Comparison of ENCODE assay signal across 30 cellular contexts in genomic region chr18:10149768-10150556, GRCh38.
"Had no signal": no experiment of that assay in that cellular context is flagged by ENCODE, and none has a peak within 500 bp of the region (broad histone marks: within the 10 kb centered on the region; RNA-seq: fewer than 3 reads in every experiment).

No MANE protein-coding gene starts in this region.

- H3K36me3 ChIP-seq: ascending aorta, breast epithelium, cardiac muscle cell, esophagus squamous epithelium, gastroesophageal sphincter had no signal

- H3K4me1 ChIP-seq: ascending aorta, breast epithelium, esophagus squamous epithelium had no signal

- ATAC-seq: activated CD4-positive, alpha-beta T cell treated with anti-CD3 and anti-CD28 coated beads for 36 hours; activated CD8-positive, alpha-beta memory T cell treated with anti-CD3 and anti-CD28 coated beads, Interleukin-2, amount 10 ng/mL, durations not matched to agents 7 days and 5 days; activated CD8-positive, alpha-beta T cell treated with anti-CD3 and anti-CD28 coated beads, Interleukin-2, amount 10 ng/mL, durations not matched to agents 7 days and 5 days; activated naive CD4-positive, alpha-beta T cell treated with anti-CD3 and anti-CD28 coated beads, Interleukin-2, amount 50 U/mL, for 72 hours; gastroesophageal sphincter had no signal

- H3K4me1 Mint-ChIP-seq: activated CD4-positive, alpha-beta T cell treated with anti-CD3 and anti-CD28 coated beads for 36 hours; activated CD4-positive, alpha-beta T cell treated with anti-CD3 and anti-CD28 coated beads, Interleukin-2, amount 10 ng/mL, durations not matched to agents 24 days and 14 days; activated CD8-positive, alpha-beta memory T cell treated with anti-CD3 and anti-CD28 coated beads, Interleukin-2, amount 10 ng/mL, durations not matched to agents 7 days and 5 days; activated naive CD4-positive, alpha-beta T cell treated with anti-CD3 and anti-CD28 coated beads, Interleukin-2, amount 10 ng/mL, durations not matched to agents 7 days and 5 days; activated naive CD8-positive, alpha-beta T cell treated with anti-CD3 and anti-CD28 coated beads, Interleukin-2, amount 10 ng/mL, durations not matched to agents 7 days and 5 days; brain had no signal

- DNase-seq: activated CD4-positive, alpha-beta memory T cell treated with anti-CD3 and anti-CD28 coated beads for 36 hours; activated CD4-positive, alpha-beta T cell treated with anti-CD3 and anti-CD28 coated beads for 36 hours; activated CD4-positive, alpha-beta T cell treated with anti-CD3 and anti-CD28 coated beads, Interleukin-2, amount 10 ng/mL, durations not matched to agents 24 days and 14 days; activated CD4-positive, CD25-positive, alpha-beta regulatory T cell; activated CD4-positive, CD25-positive, alpha-beta regulatory T cell treated with anti-CD3 and anti-CD28 coated beads, Interleukin-2, amount 50 U/mL, for 72 hours; activated CD8-positive, alpha-beta memory T cell treated with anti-CD3 and anti-CD28 coated beads, Interleukin-2, amount 10 ng/mL, durations not matched to agents 7 days and 5 days; activated CD8-positive, alpha-beta memory T cell treated with anti-CD3 and anti-CD28 coated beads, Interleukin-2, amount 50 U/mL, for 4 hours; activated CD8-positive, alpha-beta T cell treated with anti-CD3 and anti-CD28 coated beads, Interleukin-2, amount 10 ng/mL, durations not matched to agents 7 days and 5 days; activated gamma-delta T cell; activated naive CD4-positive, alpha-beta T cell; activated naive CD4-positive, alpha-beta T cell treated with anti-CD3 and anti-CD28 coated beads, Interleukin-2, amount 10 ng/mL, durations not matched to agents 7 days and 5 days; activated naive CD8-positive, alpha-beta T cell treated with anti-CD3 and anti-CD28 coated beads, Interleukin-2, amount 10 ng/mL, durations not matched to agents 7 days and 5 days; activated T-cell treated with anti-CD3 and anti-CD28 coated beads, Interleukin-2, amount 50 U/mL, for 1 hour; activated T-cell treated with anti-CD3 and anti-CD28 coated beads, Interleukin-2, amount 50 U/mL, for 48 hours; central memory CD4-positive, alpha-beta T cell; cerebellar nuclear complex; dermis blood vessel endothelial cell; effector CD4-positive, alpha-beta T cell; esophagus squamous epithelium; foreskin melanocyte; T-helper 2 cell had no signal

- H3K27ac ChIP-seq: ascending aorta, breast epithelium, cardiac muscle cell, coronary artery, epithelial cell of prostate, esophagus squamous epithelium, gastroesophageal sphincter had no signal

- H3K27ac Mint-ChIP-seq: activated CD4-positive, alpha-beta memory T cell treated with anti-CD3 and anti-CD28 coated beads for 36 hours; activated CD4-positive, alpha-beta T cell treated with anti-CD3 and anti-CD28 coated beads for 36 hours; activated CD4-positive, alpha-beta T cell treated with anti-CD3 and anti-CD28 coated beads, Interleukin-2, amount 10 ng/mL, durations not matched to agents 24 days and 14 days; activated CD8-positive, alpha-beta memory T cell treated with anti-CD3 and anti-CD28 coated beads, Interleukin-2, amount 10 ng/mL, durations not matched to agents 7 days and 5 days; activated CD8-positive, alpha-beta T cell treated with anti-CD3 and anti-CD28 coated beads, Interleukin-2, amount 10 ng/mL, durations not matched to agents 7 days and 5 days; activated naive CD4-positive, alpha-beta T cell treated with anti-CD3 and anti-CD28 coated beads, Interleukin-2, amount 10 ng/mL, durations not matched to agents 7 days and 5 days; activated naive CD4-positive, alpha-beta T cell treated with anti-CD3 and anti-CD28 coated beads, Interleukin-2, amount 50 U/mL, for 72 hours; activated naive CD8-positive, alpha-beta T cell treated with anti-CD3 and anti-CD28 coated beads, Interleukin-2, amount 10 ng/mL, durations not matched to agents 7 days and 5 days; activated T-helper 1 cell treated with anti-CD3 and anti-CD28 coated beads, Interleukin-12 subunit alpha, Interleukin-12 subunit beta, Interleukin-2, Interleukin-4 antibody, amounts not matched to agents 30 ng/mL and 10 ng/mL and 1 ng/mL, durations not matched to agents 14 hours and 24 hours and 36 hours; brain had no signal

- H3K4me3 ChIP-seq: ascending aorta, breast epithelium, cardiac muscle cell, coronary artery, esophagus squamous epithelium, gastroesophageal sphincter had no signal

- H3K27me3 Mint-ChIP-seq: activated CD4-positive, alpha-beta memory T cell treated with anti-CD3 and anti-CD28 coated beads for 36 hours; activated CD4-positive, alpha-beta T cell treated with anti-CD3 and anti-CD28 coated beads for 36 hours; activated CD4-positive, alpha-beta T cell treated with anti-CD3 and anti-CD28 coated beads, Interleukin-2, amount 10 ng/mL, durations not matched to agents 24 days and 14 days; activated CD8-positive, alpha-beta memory T cell treated with anti-CD3 and anti-CD28 coated beads, Interleukin-2, amount 10 ng/mL, durations not matched to agents 7 days and 5 days; activated naive CD4-positive, alpha-beta T cell treated with anti-CD3 and anti-CD28 coated beads, Interleukin-2, amount 10 ng/mL, durations not matched to agents 7 days and 5 days; activated naive CD8-positive, alpha-beta T cell treated with anti-CD3 and anti-CD28 coated beads, Interleukin-2, amount 10 ng/mL, durations not matched to agents 7 days and 5 days; brain had no signal

- H3K36me3 Mint-ChIP-seq: activated CD4-positive, alpha-beta memory T cell treated with anti-CD3 and anti-CD28 coated beads for 36 hours; activated CD8-positive, alpha-beta memory T cell treated with anti-CD3 and anti-CD28 coated beads, Interleukin-2, amount 10 ng/mL, durations not matched to agents 7 days and 5 days; activated naive CD4-positive, alpha-beta T cell treated with anti-CD3 and anti-CD28 coated beads, Interleukin-2, amount 10 ng/mL, durations not matched to agents 7 days and 5 days; activated naive CD4-positive, alpha-beta T cell treated with anti-CD3 and anti-CD28 coated beads, Interleukin-2, amount 50 U/mL, for 72 hours; activated naive CD8-positive, alpha-beta T cell treated with anti-CD3 and anti-CD28 coated beads, Interleukin-2, amount 10 ng/mL, durations not matched to agents 7 days and 5 days; brain had no signal

- H3K9me3 ChIP-seq: ascending aorta, breast epithelium, esophagus squamous epithelium, gastroesophageal sphincter had no signal

- H3K4me3 Mint-ChIP-seq: activated CD4-positive, alpha-beta memory T cell treated with anti-CD3 and anti-CD28 coated beads for 36 hours; activated CD4-positive, alpha-beta T cell treated with anti-CD3 and anti-CD28 coated beads for 36 hours; activated CD4-positive, alpha-beta T cell treated with anti-CD3 and anti-CD28 coated beads, Interleukin-2, amount 10 ng/mL, durations not matched to agents 24 days and 14 days; activated CD8-positive, alpha-beta memory T cell treated with anti-CD3 and anti-CD28 coated beads, Interleukin-2, amount 10 ng/mL, durations not matched to agents 7 days and 5 days; activated CD8-positive, alpha-beta T cell treated with anti-CD3 and anti-CD28 coated beads, Interleukin-2, amount 10 ng/mL, durations not matched to agents 7 days and 5 days; activated naive CD4-positive, alpha-beta T cell treated with anti-CD3 and anti-CD28 coated beads, Interleukin-2, amount 10 ng/mL, durations not matched to agents 7 days and 5 days; activated naive CD8-positive, alpha-beta T cell treated with anti-CD3 and anti-CD28 coated beads, Interleukin-2, amount 10 ng/mL, durations not matched to agents 7 days and 5 days; activated T-helper 1 cell treated with anti-CD3 and anti-CD28 coated beads, Interleukin-12 subunit alpha, Interleukin-12 subunit beta, Interleukin-2, Interleukin-4 antibody, amounts not matched to agents 30 ng/mL and 10 ng/mL and 1 ng/mL, durations not matched to agents 14 hours and 24 hours and 36 hours; brain had no signal

- H3K27me3 ChIP-seq: ascending aorta, breast epithelium, cardiac muscle cell, esophagus squamous epithelium, gastroesophageal sphincter had no signal
